ENCODE assay signal across 8 cellular contexts in the genomic region with DNA sequence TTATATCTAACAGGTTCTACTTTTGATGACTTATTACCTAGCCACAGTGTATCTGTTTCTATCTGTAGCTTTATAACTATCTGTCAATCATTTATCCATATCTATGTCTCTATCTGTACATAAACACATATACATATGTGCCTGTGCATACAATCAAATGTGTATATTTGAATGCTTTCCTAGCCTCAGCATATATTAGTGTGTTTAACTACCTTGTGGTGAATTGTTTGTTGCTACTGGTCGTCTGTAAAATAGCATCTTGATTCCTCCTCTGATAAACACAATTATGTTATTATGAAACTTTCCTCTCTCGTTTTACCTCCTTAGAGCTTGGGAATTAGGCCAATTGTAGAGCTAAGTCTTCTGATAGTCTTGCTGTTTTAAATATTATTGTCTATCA. TPM values are rescaled to one million over a fixed set of nuclear protein-coding genes. Genes with fewer than 3 reads are reported as not detected.
DNase-seq lines count a peak whose midpoint lies in the region; ATAC-seq and TF ChIP-seq lines count a peak whose summit lies in the region.

No MANE protein-coding gene starts in this region.

- POLR2A ChIA-PET in OCI-LY7 (lab: Charles Lee): interaction anchor here (1.5 kb wide), 1 partner anchor 9 kb away, joined by 5 read pairs; no protein-coding TSS in a partner anchor

- peak overlapping the region; percentile 90 to 91 for H3K27ac Mint-ChIP-seq in natural killer cell

- 0 out of 2 replicates have a peak overlapping the region, but pooled peaks have one; percentile 1 for H2AFZ ChIP-seq in OCI-LY7 (ENCODE audit: low read length)

- peaks cover 70 to 79% of the 10 kb centered on the region in 2 donors for H3K4me1 Mint-ChIP-seq in natural killer cell

- TF ChIP-seq CTCF in OCI-LY7 (conservative IDR thresholded peaks at IDR 0.05; ENCODE audit: low read length) (no peak), natural killer cell (IDR thresholded peaks at IDR 0.05) (no peak), GM13977 (IDR thresholded peaks at IDR 0.05; ENCODE audit: extremely low read depth, insufficient read depth, missing control alignments) (no peak)

- H3K36me3 Mint-ChIP-seq in natural killer cell: no peaks in the 10 kb centered on the region

- ATAC-seq in GM18520 (IDR thresholded peaks at IDR 0.05; ENCODE audit: unreplicated experiment) (peak; percentile 7), HG02571 (IDR thresholded peaks at IDR 0.05; ENCODE audit: unreplicated experiment) (peak; percentile 27), natural killer cell (peak in 2 of 3 donors; percentile 5 to 9)

- intact Hi-C loops in OCI-LY7 (cut with micrococcal nuclease; ENCODE audit: unreplicated experiment) (loop anchor here (5.0 kb wide), 1 partner anchor 44 kb away; the partner anchor contains the start of gene PARP8), natural killer cell (cut with micrococcal nuclease) (loop anchor here (2.0 to 5.0 kb wide), 3 partner anchors 16 to 42 kb away; no protein-coding TSS in a partner anchor)

- H3K27me3 Mint-ChIP-seq in natural killer cell (ENCODE audit: low read depth in 2 of 2): no peaks in the 10 kb centered on the region

- BruUV-seq in OCI-LY7 (replicated peaks; lab: Mats Ljungman, UMichigan): no TSS peak

- peak overlapping the region; percentile 73 for H3K4me3 Mint-ChIP-seq in natural killer cell

- peak overlapping the region; percentile 63 for H3K4me2 ChIP-seq in OCI-LY7 (ENCODE audit: low read length)

- H3K4me3 ChIP-seq in OCI-LY7 (ENCODE audit: low read depth, low read length, poor library complexity, severe bottlenecking): peak overlapping the region; percentile 44

- H3K9me2 ChIP-seq in OCI-LY7 (ENCODE audit: insufficient read depth, low read length): no peaks in the 10 kb centered on the region

- peaks cover 26% of the 10 kb centered on the region for H3K4me1 ChIP-seq in OCI-LY7 (ENCODE audit: insufficient read depth, low read length, poor library complexity, severe bottlenecking)

- no peaks in the 10 kb centered on the region for H3K9me3 Mint-ChIP-seq in natural killer cell

- no peaks in the 10 kb centered on the region for H3K36me3 ChIP-seq in OCI-LY7 (ENCODE audit: insufficient read depth, low read length)

- no peaks in the 10 kb centered on the region for H3K9me3 ChIP-seq in OCI-LY7 (ENCODE audit: low read length)

- no peaks in the 10 kb centered on the region for H4K20me1 ChIP-seq in OCI-LY7 (ENCODE audit: insufficient read depth, low read length)

- in situ Hi-C loops in GM13977 (cut with MboI; ENCODE audit: low pct_unique_long_range_greater_than_20kb, low sequenced_read_pairs, unreplicated experiment): no loop called here

- peak overlapping the region; percentile 47 for H3K27ac ChIP-seq in OCI-LY7 (ENCODE audit: low read depth, low read length, poor library complexity, severe bottlenecking)

- DNase-seq in OCI-LY7 (ENCODE audit: low spot score) (no peak), natural killer cell (no peak), ecto neural progenitor cell (ENCODE audit: low spot score) (no peak), foreskin melanocyte (no peak), GM13977 (ENCODE audit: low spot score) (no peak), HK-2 (ENCODE audit: unreplicated experiment) (no peak)

- CTCF ChIA-PET in OCI-LY7 (lab: Charles Lee; ENCODE audit: unreplicated experiment): no interaction called here

- peaks cover 43% of the 10 kb centered on the region; the same call in 1 of the 2 replicates for H3K79me2 ChIP-seq in OCI-LY7 (ENCODE audit: insufficient read depth, low read depth, low read length)

RNA-seq across cellular contexts. Expression of gene PARP8, which starts 44.4 kb away (rescaled TPM):
- 22.9 and 39.2 TPM in 2 replicates for total RNA-seq in OCI-LY7 (2014; rRNA removed; shearing (Covaris generic))
- total RNA-seq in OCI-LY7 (2022): 36.8 and 39.7 TPM in 2 replicates
- total RNA-seq in natural killer cell: 100 to 1,000 TPM; 359 to 395 (median 372) TPM

Comparison
In these comparisons a context has a peak if more than half of its experiments do, and no peak if none do; other contexts are left out.
1. RNA of gene PARP8, which starts 44.4 kb away (total RNA-seq): 359 to 395 TPM in natural killer cell; 22.9 to 39.7 TPM in OCI-LY7; every median in the first group is over 4 times any median in the second.
2. Peak in every context shown above with its lines, with median percentiles within 50 percentile points of each other: ATAC-seq.